Comparison of ENCODE assay signal across 8 cellular contexts in the genomic region with DNA sequence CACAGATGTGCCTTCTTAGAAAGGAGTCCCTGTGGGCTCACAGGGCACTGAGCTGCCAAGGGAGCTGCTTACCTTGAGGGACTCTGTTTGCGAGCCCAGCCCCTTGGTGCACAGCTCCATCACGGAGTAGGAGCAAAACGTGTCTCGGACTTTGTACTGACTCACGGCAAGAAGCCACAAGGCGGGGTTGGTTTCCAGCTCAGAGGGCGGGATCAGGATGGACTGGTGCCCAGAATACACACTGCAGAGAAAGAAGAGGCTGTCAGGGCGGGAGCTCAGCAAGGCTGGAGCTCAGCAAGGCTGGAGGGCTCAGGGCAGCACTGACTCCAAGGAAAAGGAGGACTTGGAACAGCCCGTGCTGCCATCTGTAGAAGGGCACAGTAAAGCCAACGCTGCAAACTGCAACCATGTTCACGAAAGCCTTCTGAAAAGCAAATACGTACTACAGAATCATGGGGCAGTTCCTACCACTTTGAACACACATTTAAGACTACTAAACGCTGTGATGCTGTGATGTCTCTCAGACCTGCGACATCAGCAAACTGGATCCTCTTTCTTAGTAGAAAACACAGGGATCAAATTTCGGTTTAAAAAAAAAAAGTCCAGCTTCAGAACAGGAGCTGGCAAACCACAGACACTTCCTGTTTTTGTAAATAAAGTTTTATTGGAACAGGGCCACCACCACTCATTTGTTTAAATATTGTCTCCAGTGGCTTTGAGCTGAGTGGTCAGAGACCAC.
DNase-seq lines count a peak whose midpoint lies in the region; ATAC-seq and TF ChIP-seq lines count a peak whose summit lies in the region.

No MANE protein-coding gene starts in this region.

- DNase-seq in AG04449 (ENCODE audit: low read depth, low spot score) (peak; percentile 79), GM23338 (ENCODE audit: low spot score) (peak; percentile 37), NCI-H526 treated with DMSO at 0.1 percent for 48 hours (lab: John Stamatoyannopoulos, UW) (peak; percentile 10), foreskin keratinocyte (peak; percentile 63 to 82), neural crest cell (ENCODE audit: low read depth, low spot score) (no peak)

- H3K4me1 Mint-ChIP-seq in GM23338, result peaks cover 10% of the 10 kb centered on the region; the same call in 2 of the 3 replicates
- H3K4me1 Mint-ChIP-seq in activated T-helper 17 cell treated with anti-CD3 and anti-CD28 coated beads, Interleukin-2, amount 50 U/mL, for 72 hours, result peaks cover 14% of the 10 kb centered on the region
- H3K4me1 Mint-ChIP-seq in neural crest cell, result no peaks in the 10 kb centered on the region

- H3K4me3 ChIP-seq in AG04449 (ENCODE audit: low read depth, low read length) (peak overlapping the region; percentile 35), GM23338 (no peak overlapping the region)

- ATAC-seq in GM23338, result peak; percentile 86
- ATAC-seq in activated T-helper 17 cell treated with anti-CD3 and anti-CD28 coated beads, Interleukin-2, amount 50 U/mL, for 72 hours (replicated peaks), result peak; percentile 89
- peak; percentile 99 for ATAC-seq in foreskin keratinocyte
- no peak for ATAC-seq in GM21360 (IDR thresholded peaks at IDR 0.05; ENCODE audit: unreplicated experiment)
- ATAC-seq in HG03095 (IDR thresholded peaks at IDR 0.05; ENCODE audit: unreplicated experiment), result no peak

- H3K4me3 Mint-ChIP-seq in GM23338 (no peak overlapping the region), neural crest cell (no peak overlapping the region)
- H3K4me3 Mint-ChIP-seq in activated T-helper 17 cell treated with anti-CD3 and anti-CD28 coated beads, Interleukin-2, amount 50 U/mL, for 72 hours, result peak overlapping the region; percentile 69

- H3K27me3 ChIP-seq in GM23338 (ENCODE audit: insufficient read depth), result no peaks in the 10 kb centered on the region
- H3K27me3 ChIP-seq in foreskin keratinocyte, result no peaks in the 10 kb centered on the region

- CTCF ChIA-PET in AG04449 (lab: Yijun Ruan, JAX), result interaction anchor here (1.4 to 2.1 kb wide), 3 partner anchors 14 to 27 kb away, joined by 4 to 6 read pairs (median 5); no protein-coding TSS in a partner anchor

- H4K20me1 ChIP-seq in GM23338 (replicated peaks; ENCODE audit: insufficient read depth), result no peaks in the 10 kb centered on the region

- H3K36me3 Mint-ChIP-seq in GM23338 (ENCODE audit: low read depth) (peaks cover 4% of the 10 kb centered on the region; the same call in 2 of the 3 replicates), neural crest cell (ENCODE audit: low read depth) (peaks cover 11% of the 10 kb centered on the region)
- no peaks in the 10 kb centered on the region for H3K36me3 Mint-ChIP-seq in activated T-helper 17 cell treated with anti-CD3 and anti-CD28 coated beads, Interleukin-2, amount 50 U/mL, for 72 hours (ENCODE audit: low read depth)

- H3K27me3 Mint-ChIP-seq in GM23338 (ENCODE audit: insufficient read depth, low read depth, poor library complexity) (peaks cover 1% of the 10 kb centered on the region), neural crest cell (ENCODE audit: low read depth) (no peaks in the 10 kb centered on the region)
- H3K27me3 Mint-ChIP-seq in activated T-helper 17 cell treated with anti-CD3 and anti-CD28 coated beads, Interleukin-2, amount 50 U/mL, for 72 hours, result no peaks in the 10 kb centered on the region

- TF ChIP-seq CTCF in AG04449 (IDR thresholded peaks at IDR 0.05; ENCODE audit: insufficient read depth, low read length, missing control alignments) (peak; percentile 10), GM23338 (conservative IDR thresholded peaks at IDR 0.05; ENCODE audit: low read depth in 2 of 2) (no peak), foreskin keratinocyte (conservative IDR thresholded peaks at IDR 0.05) (peak; percentile 33), neural crest cell (conservative IDR thresholded peaks at IDR 0.05) (no peak)

- no peaks in the 10 kb centered on the region for H3K79me2 ChIP-seq in GM23338 (replicated peaks; ENCODE audit: insufficient read depth)

- POLR2A ChIA-PET in AG04449 (lab: Yijun Ruan, JAX), result interaction anchor here (0.7 kb wide), 1 partner anchor 32 kb away, joined by 4 read pairs; no protein-coding TSS in a partner anchor

- no peaks in the 10 kb centered on the region for H3K36me3 ChIP-seq in GM23338 (ENCODE audit: insufficient read depth)

- H3K9me3 Mint-ChIP-seq in GM23338 (no peaks in the 10 kb centered on the region), neural crest cell (no peaks in the 10 kb centered on the region)
- no peaks in the 10 kb centered on the region for H3K9me3 Mint-ChIP-seq in activated T-helper 17 cell treated with anti-CD3 and anti-CD28 coated beads, Interleukin-2, amount 50 U/mL, for 72 hours

- no peaks in the 10 kb centered on the region for H3K9me2 ChIP-seq in GM23338 (ENCODE audit: insufficient read depth)

- H3F3A ChIP-seq in GM23338 (replicated peaks; ENCODE audit: low read depth), result no peaks in the 10 kb centered on the region

- H3K4me1 ChIP-seq in GM23338 (ENCODE audit: insufficient read depth) (peaks cover 4% of the 10 kb centered on the region; the same call in 1 of the 2 replicates), foreskin keratinocyte (peaks cover 14% of the 10 kb centered on the region)

- H3K27ac Mint-ChIP-seq in GM23338 (peak overlapping the region; percentile 26; the same call in 1 of the 2 replicates), neural crest cell (ENCODE audit: unreplicated experiment) (peak overlapping the region; percentile 82)
- H3K27ac Mint-ChIP-seq in activated T-helper 17 cell treated with anti-CD3 and anti-CD28 coated beads, Interleukin-2, amount 50 U/mL, for 72 hours, result peak overlapping the region; percentile 52

- no peak overlapping the region for H3K27ac ChIP-seq in GM23338 (ENCODE audit: low read depth)
- no peak overlapping the region for H3K27ac ChIP-seq in foreskin keratinocyte

- H2AFZ ChIP-seq in GM23338, result 0 out of 2 replicates have a peak overlapping the region, but pooled peaks have one; percentile 4

- 0 out of 2 replicates have a peak overlapping the region, but pooled peaks have one; percentile 15 for H3K4me2 ChIP-seq in GM23338

TF ChIP-seq in GM23338, 12 proteins besides CTCF, POLR2A, EP300 and RAD21 (continues in another document):
- no peak for TF ChIP-seq ZNF114 (CRISPR knock-in tag; IDR thresholded peaks at IDR 0.05)
- TF ChIP-seq, protein P1, sequence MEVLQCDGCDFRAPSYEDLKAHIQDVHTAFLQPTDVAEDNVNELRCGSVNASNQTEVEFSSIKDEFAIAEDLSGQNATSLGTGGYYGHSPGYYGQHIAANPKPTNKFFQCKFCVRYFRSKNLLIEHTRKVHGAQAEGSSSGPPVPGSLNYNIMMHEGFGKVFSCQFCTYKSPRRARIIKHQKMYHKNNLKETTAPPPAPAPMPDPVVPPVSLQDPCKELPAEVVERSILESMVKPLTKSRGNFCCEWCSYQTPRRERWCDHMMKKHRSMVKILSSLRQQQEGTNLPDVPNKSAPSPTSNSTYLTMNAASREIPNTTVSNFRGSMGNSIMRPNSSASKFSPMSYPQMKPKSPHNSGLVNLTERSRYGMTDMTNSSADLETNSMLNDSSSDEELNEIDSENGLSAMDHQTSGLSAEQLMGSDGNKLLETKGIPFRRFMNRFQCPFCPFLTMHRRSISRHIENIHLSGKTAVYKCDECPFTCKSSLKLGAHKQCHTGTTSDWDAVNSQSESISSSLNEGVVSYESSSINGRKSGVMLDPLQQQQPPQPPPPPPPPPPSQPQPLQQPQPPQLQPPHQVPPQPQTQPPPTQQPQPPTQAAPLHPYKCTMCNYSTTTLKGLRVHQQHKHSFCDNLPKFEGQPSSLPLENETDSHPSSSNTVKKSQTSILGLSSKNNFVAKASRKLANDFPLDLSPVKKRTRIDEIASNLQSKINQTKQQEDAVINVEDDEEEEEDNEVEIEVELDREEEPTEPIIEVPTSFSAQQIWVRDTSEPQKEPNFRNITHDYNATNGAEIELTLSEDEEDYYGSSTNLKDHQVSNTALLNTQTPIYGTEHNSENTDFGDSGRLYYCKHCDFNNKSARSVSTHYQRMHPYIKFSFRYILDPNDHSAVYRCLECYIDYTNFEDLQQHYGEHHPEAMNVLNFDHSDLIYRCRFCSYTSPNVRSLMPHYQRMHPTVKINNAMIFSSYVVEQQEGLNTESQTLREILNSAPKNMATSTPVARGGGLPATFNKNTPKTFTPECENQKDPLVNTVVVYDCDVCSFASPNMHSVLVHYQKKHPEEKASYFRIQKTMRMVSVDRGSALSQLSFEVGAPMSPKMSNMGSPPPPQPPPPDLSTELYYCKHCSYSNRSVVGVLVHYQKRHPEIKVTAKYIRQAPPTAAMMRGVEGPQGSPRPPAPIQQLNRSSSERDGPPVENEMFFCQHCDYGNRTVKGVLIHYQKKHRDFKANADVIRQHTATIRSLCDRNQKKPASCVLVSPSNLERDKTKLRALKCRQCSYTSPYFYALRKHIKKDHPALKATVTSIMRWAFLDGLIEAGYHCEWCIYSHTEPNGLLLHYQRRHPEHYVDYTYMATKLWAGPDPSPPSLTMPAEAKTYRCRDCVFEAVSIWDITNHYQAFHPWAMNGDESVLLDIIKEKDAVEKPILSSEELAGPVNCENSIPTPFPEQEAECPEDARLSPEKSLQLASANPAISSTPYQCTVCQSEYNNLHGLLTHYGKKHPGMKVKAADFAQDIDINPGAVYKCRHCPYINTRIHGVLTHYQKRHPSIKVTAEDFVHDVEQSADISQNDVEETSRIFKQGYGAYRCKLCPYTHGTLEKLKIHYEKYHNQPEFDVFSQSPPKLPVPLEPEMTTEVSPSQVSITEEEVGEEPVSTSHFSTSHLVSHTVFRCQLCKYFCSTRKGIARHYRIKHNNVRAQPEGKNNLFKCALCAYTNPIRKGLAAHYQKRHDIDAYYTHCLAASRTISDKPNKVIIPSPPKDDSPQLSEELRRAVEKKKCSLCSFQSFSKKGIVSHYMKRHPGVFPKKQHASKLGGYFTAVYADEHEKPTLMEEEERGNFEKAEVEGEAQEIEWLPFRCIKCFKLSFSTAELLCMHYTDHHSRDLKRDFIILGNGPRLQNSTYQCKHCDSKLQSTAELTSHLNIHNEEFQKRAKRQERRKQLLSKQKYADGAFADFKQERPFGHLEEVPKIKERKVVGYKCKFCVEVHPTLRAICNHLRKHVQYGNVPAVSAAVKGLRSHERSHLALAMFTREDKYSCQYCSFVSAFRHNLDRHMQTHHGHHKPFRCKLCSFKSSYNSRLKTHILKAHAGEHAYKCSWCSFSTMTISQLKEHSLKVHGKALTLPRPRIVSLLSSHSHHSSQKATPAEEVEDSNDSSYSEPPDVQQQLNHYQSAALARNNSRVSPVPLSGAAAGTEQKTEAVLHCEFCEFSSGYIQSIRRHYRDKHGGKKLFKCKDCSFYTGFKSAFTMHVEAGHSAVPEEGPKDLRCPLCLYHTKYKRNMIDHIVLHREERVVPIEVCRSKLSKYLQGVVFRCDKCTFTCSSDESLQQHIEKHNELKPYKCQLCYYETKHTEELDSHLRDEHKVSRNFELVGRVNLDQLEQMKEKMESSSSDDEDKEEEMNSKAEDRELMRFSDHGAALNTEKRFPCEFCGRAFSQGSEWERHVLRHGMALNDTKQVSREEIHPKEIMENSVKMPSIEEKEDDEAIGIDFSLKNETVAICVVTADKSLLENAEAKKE (CRISPR knock-in tag; IDR thresholded peaks at IDR 0.05), result no peak
- TF ChIP-seq ZNF331 (CRISPR knock-in tag; IDR thresholded peaks at IDR 0.05; ENCODE audit: low read depth), result no peak
- TF ChIP-seq NANOG (IDR thresholded peaks at IDR 0.05; ENCODE audit: borderline replicate concordance), result no peak
- TF ChIP-seq EZH2phosphoT487 (IDR thresholded peaks at IDR 0.05; ENCODE audit: unreplicated experiment), result no peak

Comparison
In these comparisons a context has a peak if more than half of its experiments do, and no peak if none do; other contexts are left out.
1. CTCF ChIP-seq: peak in AG04449 (single experiment) and foreskin keratinocyte (single experiment); none in GM23338 (0 of 2) and neural crest cell (single experiment).
2. ATAC-seq: peak in GM23338 (single experiment), activated T-helper 17 cell treated with anti-CD3 and anti-CD28 coated beads, Interleukin-2, amount 50 U/mL, for 72 hours (single experiment) and foreskin keratinocyte (single experiment); none in GM21360 (single experiment) and HG03095 (single experiment).
3. H3K27ac Mint-ChIP-seq: peak in every context shown above with its lines; median percentile 82 in neural crest cell; 52 in activated T-helper 17 cell treated with anti-CD3 and anti-CD28 coated beads, Interleukin-2, amount 50 U/mL, for 72 hours; 26 in GM23338.